In genomic region chr9:72769546-72769945, GRCh38 we compare ENCODE assay signal across 9 cellular contexts.
"Had no signal": no experiment of that assay in that cellular context is flagged by ENCODE, and none has a peak within 500 bp of the region (broad histone marks: within the 10 kb centered on the region; RNA-seq: fewer than 3 reads in every experiment).

No MANE protein-coding gene starts in this region.

- FAIRE-seq: HTR-8/SVneo, K562 had no signal

- ATAC-seq: GM23338, HCT116, K562 had no signal

- H3K9me3 ChIP-seq: HAP-1 had no signal

- H3K36me3 ChIP-seq: HAP-1 had no signal

- H3K4me2 ChIP-seq: GM23338 had no signal

- H2AFZ ChIP-seq: GM23338 had no signal

- DNase-seq: H7, HFFc6, IMR-90, KG1 had no signal

- H3K4me3 ChIP-seq: GM23338, HAP-1, K562 had no signal
